8 cellular contexts compared by ENCODE assay signal in genomic region chr9:75071530-75072122, GRCh38. TPM values are rescaled to one million over a fixed set of nuclear protein-coding genes. Genes with fewer than 3 reads are reported as not detected.
DNase-seq lines count a peak whose midpoint lies in the region; ATAC-seq and TF ChIP-seq lines count a peak whose summit lies in the region.

No MANE protein-coding gene starts in this region.

- H3K27me3 Mint-ChIP-seq in activated CD4-positive, alpha-beta T cell treated with anti-CD3 and anti-CD28 coated beads for 36 hours: no peaks in the 10 kb centered on the region

- H3K36me3 Mint-ChIP-seq in activated CD4-positive, alpha-beta T cell treated with anti-CD3 and anti-CD28 coated beads for 36 hours (ENCODE audit: low read depth): peaks cover 16% of the 10 kb centered on the region

- peaks cover 5 to 28% of the 10 kb centered on the region in 2 donors for H3K36me3 ChIP-seq in ascending aorta

- DNase-seq in DMS53 (lab: John Stamatoyannopoulos, UW): peak; percentile 96
- peak; percentile 86 for DNase-seq in activated CD4-positive, alpha-beta T cell treated with anti-CD3 and anti-CD28 coated beads for 36 hours
- peak; percentile 70 for DNase-seq in stimulated activated naive CD8-positive, alpha-beta T cell treated with anti-CD3 and anti-CD28 coated beads, Interleukin-15, Interleukin-2, amounts not matched to agents 100 U/mL and 50 U/mL, for 24 hours
- no peak for DNase-seq in coronary artery (ENCODE audit: low spot score)
- DNase-seq in ascending aorta (ENCODE audit: low spot score in 2 of 2): no peak
- DNase-seq in NOMO-1 (lab: John Stamatoyannopoulos, UW; ENCODE audit: unreplicated experiment in 2 of 2): no peak

- intact Hi-C loops in activated CD4-positive, alpha-beta T cell treated with anti-CD3 and anti-CD28 coated beads for 36 hours (cut with DNase I, micrococcal nuclease): loop anchor here (1.0 to 10.0 kb wide), 3 partner anchors 43 to 207 kb away; partner anchors contain the start of gene CARNMT1 (in 2 of the 2)
- intact Hi-C loops in ascending aorta (cut with DNase I): no loop called here

- ATAC-seq in HG02884 (IDR thresholded peaks at IDR 0.05; ENCODE audit: unreplicated experiment) (peak; percentile 67), esophagus mucosa (peak; percentile 100)
- ATAC-seq in activated CD4-positive, alpha-beta T cell treated with anti-CD3 and anti-CD28 coated beads for 36 hours: peak; percentile 96
- ATAC-seq in stimulated activated naive CD8-positive, alpha-beta T cell treated with anti-CD3 and anti-CD28 coated beads, Interleukin-15, Interleukin-2, amounts not matched to agents 100 U/mL and 50 U/mL, for 24 hours: peak; percentile 88

- peak overlapping the region; percentile 11 for H3K4me3 Mint-ChIP-seq in activated CD4-positive, alpha-beta T cell treated with anti-CD3 and anti-CD28 coated beads for 36 hours

- H3K27ac ChIP-seq in coronary artery: no peak overlapping the region
- no peak overlapping the region for H3K27ac ChIP-seq in ascending aorta

- H3K9me3 ChIP-seq in ascending aorta: no peaks in the 10 kb centered on the region

- no peaks in the 10 kb centered on the region for H3K9me3 Mint-ChIP-seq in activated CD4-positive, alpha-beta T cell treated with anti-CD3 and anti-CD28 coated beads for 36 hours (ENCODE audit: low read depth)

- H3K27ac Mint-ChIP-seq in activated CD4-positive, alpha-beta T cell treated with anti-CD3 and anti-CD28 coated beads for 36 hours: peak overlapping the region; percentile 75

- H3K4me1 Mint-ChIP-seq in activated CD4-positive, alpha-beta T cell treated with anti-CD3 and anti-CD28 coated beads for 36 hours: peaks cover 37% of the 10 kb centered on the region

- CTCF ChIA-PET in activated CD4-positive, alpha-beta T cell treated with anti-CD3 and anti-CD28 coated beads for 36 hours (lab: Charles Lee): interaction anchor here (0.6 to 2.3 kb wide), 10 partner anchors 10 to 299 kb away, joined by 3 to 9 read pairs (median 3); partner anchors contain the start of gene C9orf40

- TF ChIP-seq CTCF in coronary artery (IDR thresholded peaks at IDR 0.05): no peak
- TF ChIP-seq CTCF in ascending aorta (IDR thresholded peaks at IDR 0.05): no peak

- H3K4me3 ChIP-seq in coronary artery (no peak overlapping the region), ascending aorta (no peak overlapping the region)

- POLR2A ChIA-PET in activated CD4-positive, alpha-beta T cell treated with anti-CD3 and anti-CD28 coated beads for 36 hours (lab: Charles Lee): interaction anchor here (0.5 to 1.5 kb wide), 3 partner anchors 15 to 138 kb away, joined by 4 to 6 read pairs (median 5); no protein-coding TSS in a partner anchor

- no peaks in the 10 kb centered on the region for H3K4me1 ChIP-seq in ascending aorta

- no peaks in the 10 kb centered on the region for H3K27me3 ChIP-seq in ascending aorta

RNA-seq across cellular contexts. Expression of gene NMRK1, which starts 16.3 kb away (rescaled TPM):
- 10 to 100 TPM; 20.9 to 29.2 TPM for total RNA-seq in activated CD4-positive, alpha-beta T cell treated with anti-CD3 and anti-CD28 coated beads for 36 hours
- total RNA-seq in esophagus mucosa (42.4 TPM), ascending aorta (22.0 TPM)

RNA-seq across cellular contexts. Expression of gene OSTF1, which starts 16.7 kb away (rescaled TPM):
- 10 to 100 TPM; 72.6 to 85.5 TPM for total RNA-seq in activated CD4-positive, alpha-beta T cell treated with anti-CD3 and anti-CD28 coated beads for 36 hours
- 114 TPM for total RNA-seq in esophagus mucosa
- total RNA-seq in ascending aorta: 25.1 TPM

RNA-seq across cellular contexts. Expression of gene CARNMT1, which starts 43.5 kb away (rescaled TPM):
- total RNA-seq in activated CD4-positive, alpha-beta T cell treated with anti-CD3 and anti-CD28 coated beads for 36 hours: 10 to 100 TPM; 27.9 to 35.4 TPM
- total RNA-seq in esophagus mucosa (17.5 TPM), ascending aorta (7.0 TPM)

Comparison
In these comparisons a context has a peak if more than half of its experiments do, and no peak if none do; other contexts are left out.
1. DNase-seq: peak in DMS53 (single experiment), activated CD4-positive, alpha-beta T cell treated with anti-CD3 and anti-CD28 coated beads for 36 hours (single experiment) and stimulated activated naive CD8-positive, alpha-beta T cell treated with anti-CD3 and anti-CD28 coated beads, Interleukin-15, Interleukin-2, amounts not matched to agents 100 U/mL and 50 U/mL, for 24 hours (single experiment); none in coronary artery (single experiment), ascending aorta (0 of 2) and NOMO-1 (0 of 2).
2. Peak in every context shown above with its lines, with median percentiles within 50 percentile points of each other: ATAC-seq.